Comparison of ENCODE assay signal across 8 cellular contexts in the genomic region with DNA sequence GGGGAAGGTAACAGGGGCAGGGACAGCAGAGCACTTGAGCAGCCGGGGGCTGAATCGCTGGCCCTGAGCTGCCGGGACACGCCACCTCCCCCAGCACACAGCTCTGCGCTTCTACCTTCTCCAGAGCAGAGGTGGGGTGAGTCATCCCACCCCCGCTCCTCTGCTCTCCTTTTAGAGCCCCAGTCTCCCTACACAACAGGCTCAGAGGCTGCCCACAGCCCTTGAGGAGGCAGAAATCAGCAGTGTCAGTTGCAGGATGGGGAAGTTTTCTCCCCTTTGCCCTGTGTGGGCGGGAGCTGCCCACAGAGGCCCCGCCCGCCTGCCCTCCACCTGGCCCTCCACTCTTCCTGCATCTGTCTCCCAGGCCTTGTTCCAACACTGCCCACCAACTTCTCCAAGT.
A peak's percentile ranks its signal among the peaks of the same experiment; 100 is the strongest.
DNase-seq lines count a peak whose midpoint lies in the region; ATAC-seq and TF ChIP-seq lines count a peak whose summit lies in the region.

No MANE protein-coding gene starts in this region.

- POLR2A ChIA-PET in RWPE1 (lab: Yijun Ruan, JAX; ENCODE audit: low non-redundant PET) = no interaction called here

- H3K4me3 Mint-ChIP-seq in activated naive CD4-positive, alpha-beta T cell treated with anti-CD3 and anti-CD28 coated beads, Interleukin-2, amount 50 U/mL, for 24 hours = peak overlapping the region; percentile 64

- intact Hi-C loops in lower lobe of right lung (cut with DNase I) = no loop called here

- H3K9me3 ChIP-seq in lower lobe of right lung = no peaks in the 10 kb centered on the region

- peaks cover 60% of the 10 kb centered on the region for H3K4me1 Mint-ChIP-seq in activated naive CD4-positive, alpha-beta T cell treated with anti-CD3 and anti-CD28 coated beads, Interleukin-2, amount 50 U/mL, for 24 hours

- CTCF ChIA-PET in RWPE1 (lab: Yijun Ruan, JAX) = interaction anchor here (0.5 to 3.4 kb wide), 8 partner anchors 9 to 227 kb away, joined by 3 to 17 read pairs (median 4); partner anchors contain the start of gene PSEN2

- peak; percentile 80 for ATAC-seq in GM18868 (IDR thresholded peaks at IDR 0.05; ENCODE audit: unreplicated experiment)
- ATAC-seq in HG02981 (IDR thresholded peaks at IDR 0.05; ENCODE audit: unreplicated experiment) = peak; percentile 51
- peak; percentile 73 to 75 for ATAC-seq in lower lobe of right lung

- no peaks in the 10 kb centered on the region for H3K27me3 Mint-ChIP-seq in activated naive CD4-positive, alpha-beta T cell treated with anti-CD3 and anti-CD28 coated beads, Interleukin-2, amount 50 U/mL, for 24 hours

- no peaks in the 10 kb centered on the region for H3K36me3 Mint-ChIP-seq in activated naive CD4-positive, alpha-beta T cell treated with anti-CD3 and anti-CD28 coated beads, Interleukin-2, amount 50 U/mL, for 24 hours

- peaks cover 22% of the 10 kb centered on the region for H3K4me1 ChIP-seq in lower lobe of right lung

- H3K4me3 ChIP-seq in lower lobe of right lung = no peak overlapping the region

- no peaks in the 10 kb centered on the region for H3K27me3 ChIP-seq in lower lobe of right lung (ENCODE audit: low read depth)

- H3K36me3 ChIP-seq in lower lobe of right lung = peaks cover 76% of the 10 kb centered on the region

- H3K27ac Mint-ChIP-seq in activated naive CD4-positive, alpha-beta T cell treated with anti-CD3 and anti-CD28 coated beads, Interleukin-2, amount 50 U/mL, for 24 hours = peak overlapping the region; percentile 86

- H3K27ac ChIP-seq in RWPE1 (peak overlapping the region; percentile 43), lower lobe of right lung (peak overlapping the region; percentile 49)

- DNase-seq in RWPE1 (ENCODE audit: low spot score) (peak; percentile 99), lower lobe of right lung (peak; percentile 72), amniotic stem cell (lab: John Stamatoyannopoulos, UW) (no peak), NCI-H2227 treated with DMSO at 0.1 percent for 48 hours (lab: John Stamatoyannopoulos, UW) (no peak)
- DNase-seq in stimulated activated naive CD4-positive, alpha-beta T cell treated with Interleukin-2 at 50 U/mL for 16 hours (lab: John Stamatoyannopoulos, UW) = peak; percentile 71

- H3K9me3 Mint-ChIP-seq in activated naive CD4-positive, alpha-beta T cell treated with anti-CD3 and anti-CD28 coated beads, Interleukin-2, amount 50 U/mL, for 24 hours = no peaks in the 10 kb centered on the region

- TF ChIP-seq CTCF in RWPE1 (conservative IDR thresholded peaks at IDR 0.05; ENCODE audit: low read depth) (no peak), lower lobe of right lung (IDR thresholded peaks at IDR 0.05) (no peak)

Comparison
In these comparisons a context has a peak if more than half of its experiments do, and no peak if none do; other contexts are left out.
1. DNase-seq: peak in RWPE1 (single experiment), lower lobe of right lung (single experiment) and stimulated activated naive CD4-positive, alpha-beta T cell treated with Interleukin-2 at 50 U/mL for 16 hours (single experiment); none in amniotic stem cell (single experiment) and NCI-H2227 treated with DMSO at 0.1 percent for 48 hours (single experiment).
2. Peak in every context shown above with its lines, with median percentiles within 50 percentile points of each other: ATAC-seq.